In the genomic region with DNA sequence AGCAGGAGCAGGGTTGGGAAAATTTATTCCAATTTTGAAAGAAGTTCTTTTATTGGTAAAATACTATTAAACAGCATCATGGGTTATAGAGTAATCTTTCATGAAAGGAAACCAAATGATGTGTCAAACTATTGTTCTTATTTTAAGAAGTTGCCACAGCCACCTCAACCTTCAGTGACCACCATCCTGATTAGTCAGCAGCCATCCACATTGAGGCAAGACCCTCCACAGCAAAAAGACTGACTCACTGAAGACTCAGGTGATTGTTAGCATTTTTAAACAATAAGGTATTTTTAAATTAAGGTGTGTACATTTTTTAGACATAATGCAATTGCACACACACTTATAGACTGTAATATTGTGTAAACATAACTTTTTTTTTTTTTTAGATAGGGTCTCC, we compare ENCODE assay signal across 1 cellular context.
TF ChIP-seq lines count a peak whose summit lies in the region.

No MANE protein-coding gene starts in this region.

TF ChIP-seq in HepG2, 621 proteins besides CTCF, POLR2A, EP300 and RAD21 (continued from another document):
- TF ChIP-seq, protein P1, sequence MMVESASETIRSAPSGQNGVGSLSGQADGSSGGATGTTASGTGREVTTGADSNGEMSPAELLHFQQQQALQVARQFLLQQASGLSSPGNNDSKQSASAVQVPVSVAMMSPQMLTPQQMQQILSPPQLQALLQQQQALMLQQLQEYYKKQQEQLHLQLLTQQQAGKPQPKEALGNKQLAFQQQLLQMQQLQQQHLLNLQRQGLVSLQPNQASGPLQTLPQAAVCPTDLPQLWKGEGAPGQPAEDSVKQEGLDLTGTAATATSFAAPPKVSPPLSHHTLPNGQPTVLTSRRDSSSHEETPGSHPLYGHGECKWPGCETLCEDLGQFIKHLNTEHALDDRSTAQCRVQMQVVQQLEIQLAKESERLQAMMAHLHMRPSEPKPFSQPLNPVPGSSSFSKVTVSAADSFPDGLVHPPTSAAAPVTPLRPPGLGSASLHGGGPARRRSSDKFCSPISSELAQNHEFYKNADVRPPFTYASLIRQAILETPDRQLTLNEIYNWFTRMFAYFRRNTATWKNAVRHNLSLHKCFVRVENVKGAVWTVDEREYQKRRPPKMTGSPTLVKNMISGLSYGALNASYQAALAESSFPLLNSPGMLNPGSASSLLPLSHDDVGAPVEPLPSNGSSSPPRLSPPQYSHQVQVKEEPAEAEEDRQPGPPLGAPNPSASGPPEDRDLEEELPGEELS (CRISPR knock-in tag; IDR thresholded peaks at IDR 0.05), result no peak
- no peak for TF ChIP-seq ZNF24 (IDR thresholded peaks at IDR 0.05)
- no peak for TF ChIP-seq ELK4 (CRISPR knock-in tag; IDR thresholded peaks at IDR 0.05; ENCODE audit: borderline replicate concordance)
- TF ChIP-seq CSRNP2 (CRISPR knock-in tag; conservative IDR thresholded peaks at IDR 0.05; ENCODE audit: low read depth), result no peak
- TF ChIP-seq, protein P2, sequence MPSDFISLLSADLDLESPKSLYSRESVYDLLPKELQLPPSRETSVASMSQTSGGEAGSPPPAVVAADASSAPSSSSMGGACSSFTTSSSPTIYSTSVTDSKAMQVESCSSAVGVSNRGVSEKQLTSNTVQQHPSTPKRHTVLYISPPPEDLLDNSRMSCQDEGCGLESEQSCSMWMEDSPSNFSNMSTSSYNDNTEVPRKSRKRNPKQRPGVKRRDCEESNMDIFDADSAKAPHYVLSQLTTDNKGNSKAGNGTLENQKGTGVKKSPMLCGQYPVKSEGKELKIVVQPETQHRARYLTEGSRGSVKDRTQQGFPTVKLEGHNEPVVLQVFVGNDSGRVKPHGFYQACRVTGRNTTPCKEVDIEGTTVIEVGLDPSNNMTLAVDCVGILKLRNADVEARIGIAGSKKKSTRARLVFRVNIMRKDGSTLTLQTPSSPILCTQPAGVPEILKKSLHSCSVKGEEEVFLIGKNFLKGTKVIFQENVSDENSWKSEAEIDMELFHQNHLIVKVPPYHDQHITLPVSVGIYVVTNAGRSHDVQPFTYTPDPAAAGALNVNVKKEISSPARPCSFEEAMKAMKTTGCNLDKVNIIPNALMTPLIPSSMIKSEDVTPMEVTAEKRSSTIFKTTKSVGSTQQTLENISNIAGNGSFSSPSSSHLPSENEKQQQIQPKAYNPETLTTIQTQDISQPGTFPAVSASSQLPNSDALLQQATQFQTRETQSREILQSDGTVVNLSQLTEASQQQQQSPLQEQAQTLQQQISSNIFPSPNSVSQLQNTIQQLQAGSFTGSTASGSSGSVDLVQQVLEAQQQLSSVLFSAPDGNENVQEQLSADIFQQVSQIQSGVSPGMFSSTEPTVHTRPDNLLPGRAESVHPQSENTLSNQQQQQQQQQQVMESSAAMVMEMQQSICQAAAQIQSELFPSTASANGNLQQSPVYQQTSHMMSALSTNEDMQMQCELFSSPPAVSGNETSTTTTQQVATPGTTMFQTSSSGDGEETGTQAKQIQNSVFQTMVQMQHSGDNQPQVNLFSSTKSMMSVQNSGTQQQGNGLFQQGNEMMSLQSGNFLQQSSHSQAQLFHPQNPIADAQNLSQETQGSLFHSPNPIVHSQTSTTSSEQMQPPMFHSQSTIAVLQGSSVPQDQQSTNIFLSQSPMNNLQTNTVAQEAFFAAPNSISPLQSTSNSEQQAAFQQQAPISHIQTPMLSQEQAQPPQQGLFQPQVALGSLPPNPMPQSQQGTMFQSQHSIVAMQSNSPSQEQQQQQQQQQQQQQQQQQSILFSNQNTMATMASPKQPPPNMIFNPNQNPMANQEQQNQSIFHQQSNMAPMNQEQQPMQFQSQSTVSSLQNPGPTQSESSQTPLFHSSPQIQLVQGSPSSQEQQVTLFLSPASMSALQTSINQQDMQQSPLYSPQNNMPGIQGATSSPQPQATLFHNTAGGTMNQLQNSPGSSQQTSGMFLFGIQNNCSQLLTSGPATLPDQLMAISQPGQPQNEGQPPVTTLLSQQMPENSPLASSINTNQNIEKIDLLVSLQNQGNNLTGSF (CRISPR knock-in tag; IDR thresholded peaks at IDR 0.05), result no peak
- TF ChIP-seq POLR2AphosphoS2 (IDR thresholded peaks at IDR 0.05; ENCODE audit: low read depth, low read length), result no peak
- TF ChIP-seq STAT5B (CRISPR knock-in tag; IDR thresholded peaks at IDR 0.05), result no peak
- no peak for TF ChIP-seq CCAR2 (optimal IDR thresholded peaks at IDR 0.05; ENCODE audit: low read depth, low read length)
- no peak for TF ChIP-seq HES4 (CRISPR knock-in tag; IDR thresholded peaks at IDR 0.05; ENCODE audit: borderline replicate concordance)
- no peak for TF ChIP-seq FOXJ3 (CRISPR knock-in tag; IDR thresholded peaks at IDR 0.05; ENCODE audit: borderline replicate concordance)
- TF ChIP-seq, protein P3, sequence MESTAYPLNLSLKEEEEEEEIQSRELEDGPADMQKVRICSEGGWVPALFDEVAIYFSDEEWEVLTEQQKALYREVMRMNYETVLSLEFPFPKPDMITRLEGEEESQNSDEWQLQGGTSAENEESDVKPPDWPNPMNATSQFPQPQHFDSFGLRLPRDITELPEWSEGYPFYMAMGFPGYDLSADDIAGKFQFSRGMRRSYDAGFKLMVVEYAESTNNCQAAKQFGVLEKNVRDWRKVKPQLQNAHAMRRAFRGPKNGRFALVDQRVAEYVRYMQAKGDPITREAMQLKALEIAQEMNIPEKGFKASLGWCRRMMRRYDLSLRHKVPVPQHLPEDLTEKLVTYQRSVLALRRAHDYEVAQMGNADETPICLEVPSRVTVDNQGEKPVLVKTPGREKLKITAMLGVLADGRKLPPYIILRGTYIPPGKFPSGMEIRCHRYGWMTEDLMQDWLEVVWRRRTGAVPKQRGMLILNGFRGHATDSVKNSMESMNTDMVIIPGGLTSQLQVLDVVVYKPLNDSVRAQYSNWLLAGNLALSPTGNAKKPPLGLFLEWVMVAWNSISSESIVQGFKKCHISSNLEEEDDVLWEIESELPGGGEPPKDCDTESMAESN (CRISPR knock-in tag; conservative IDR thresholded peaks at IDR 0.05), result no peak
- TF ChIP-seq HNF4G (IDR thresholded peaks at IDR 0.05; ENCODE audit: borderline replicate concordance, low read depth, low read length), result no peak
- TF ChIP-seq HNF4G (CRISPR knock-in tag; IDR thresholded peaks at IDR 0.05; ENCODE audit: borderline replicate concordance, low read depth), result no peak
- TF ChIP-seq ZNF335 (CRISPR knock-in tag; IDR thresholded peaks at IDR 0.05), result no peak
- no peak for TF ChIP-seq ZNF33B (CRISPR knock-in tag; IDR thresholded peaks at IDR 0.05)
